8 cellular contexts compared by ENCODE assay signal in the genomic region with DNA sequence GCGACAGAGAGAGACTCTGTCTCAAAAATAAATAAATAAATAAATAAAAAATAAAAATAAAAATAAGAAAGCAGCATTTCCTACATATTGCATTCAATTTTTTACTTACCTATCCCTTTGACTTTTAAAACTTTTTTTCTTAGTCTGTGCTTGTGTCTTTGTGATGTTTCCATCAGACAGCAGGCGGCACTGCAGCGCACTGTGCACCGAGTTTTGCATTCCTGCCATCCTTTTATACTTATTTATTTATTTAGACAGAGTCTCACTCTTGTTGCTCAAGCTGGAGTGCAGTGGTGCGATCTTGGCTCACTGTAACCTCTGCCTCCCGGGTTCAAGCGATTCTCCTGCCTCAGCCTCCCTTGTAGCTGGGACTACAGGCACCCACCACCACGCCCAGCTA.
A peak's percentile ranks its signal among the peaks of the same experiment; 100 is the strongest.
DNase-seq lines count a peak whose midpoint lies in the region; ATAC-seq and TF ChIP-seq lines count a peak whose summit lies in the region.
"Not testable (repeated sequence)": the region's sequence is repeated elsewhere in the genome, so short reads cannot be mapped to it uniquely, and the experiment has no call there.

No MANE protein-coding gene starts in this region.

- H3K9ac ChIP-seq in SK-N-SH: not testable (repeated sequence)

- H3K36me3 Mint-ChIP-seq in chondrocyte (ENCODE audit: low read depth): not testable (repeated sequence)

- not testable (repeated sequence) for H2AFZ ChIP-seq in SK-N-SH (ENCODE audit: low read depth)

- not testable (repeated sequence) for H3K9me3 ChIP-seq in A673 (ENCODE audit: low read depth, low read length, poor library complexity, severe bottlenecking); SK-N-SH; right cardiac atrium (ENCODE audit: control insufficient read depth, low read length); prostate gland

- not testable (repeated sequence) for TF ChIP-seq POLR2A in prostate gland (IDR thresholded peaks at IDR 0.05)

- not testable (repeated sequence) for H3K36me3 ChIP-seq in A673 (ENCODE audit: insufficient read depth, low read length, poor library complexity, severe bottlenecking); SK-N-SH (replicated peaks in 1 of 2; ENCODE audit: control insufficient read depth in 1 of 2, insufficient read depth in 2 of 2, low read length in 1 of 2); prostate gland

- TF ChIP-seq EP300 in SK-N-SH (IDR thresholded peaks at IDR 0.05; ENCODE audit: borderline replicate concordance in 1 of 2, low read depth in 1 of 2, low read length in 1 of 2): not testable (repeated sequence)

- H3F3A ChIP-seq in SK-N-SH (replicated peaks; ENCODE audit: insufficient read depth): not testable (repeated sequence)

- H3K4me3 Mint-ChIP-seq in chondrocyte (ENCODE audit: unreplicated experiment): not testable (repeated sequence)

- BruUV-seq in A673 (replicated peaks; lab: Mats Ljungman, UMichigan): not testable (repeated sequence)

- in situ Hi-C loops in GM13977 (cut with MboI; ENCODE audit: low pct_unique_long_range_greater_than_20kb, low sequenced_read_pairs, unreplicated experiment): not testable (repeated sequence)

- not testable (repeated sequence) for H3K4me1 ChIP-seq in A673 (ENCODE audit: insufficient read depth, low read length, poor library complexity, severe bottlenecking); SK-N-SH (ENCODE audit: control insufficient read depth in 1 of 2, insufficient read depth in 2 of 2, low read depth in 1 of 2, low read length in 1 of 2); right cardiac atrium (ENCODE audit: control insufficient read depth, insufficient read depth, low read length); prostate gland (replicated peaks)

- CTCF ChIA-PET in A673 (lab: Charles Lee); SK-N-SH (lab: Yijun Ruan, JAX): not testable (repeated sequence)

- not testable (repeated sequence) for H3K4me3 ChIP-seq in A673 (ENCODE audit: low read depth, low read length, poor library complexity, severe bottlenecking); SK-N-SH (ENCODE audit: low read depth in 2 of 2, low read length in 1 of 2); right cardiac atrium (ENCODE audit: low read length); prostate gland

- not testable (repeated sequence) for H3K4me1 Mint-ChIP-seq in chondrocyte (ENCODE audit: low read depth)

- intact Hi-C loops in A673 (cut with micrococcal nuclease; ENCODE audit: unreplicated experiment); right cardiac atrium (cut with DNase I); prostate gland (cut with DNase I): not testable (repeated sequence)

- not testable (repeated sequence) for H3K79me2 ChIP-seq in SK-N-SH (ENCODE audit: insufficient read depth)

- H4K20me1 ChIP-seq in SK-N-SH (ENCODE audit: insufficient read depth): not testable (repeated sequence)

- H3K9me2 ChIP-seq in SK-N-SH: not testable (repeated sequence)

- POLR2A ChIA-PET in A673 (lab: Charles Lee; ENCODE audit: low non-redundant PET); SK-N-SH (lab: Yijun Ruan, JAX): not testable (repeated sequence)

- 38% methylated on average over 8 of the region's 8 CpGs for WGBS in SK-N-SH (ENCODE audit: low lambda C conversion rate)
- WGBS in right cardiac atrium: 79% methylated on average over 8 of the region's 8 CpGs
- 80% methylated on average over 8 of the region's 8 CpGs for WGBS in prostate gland

- H3K27me3 Mint-ChIP-seq in chondrocyte (ENCODE audit: low read depth): not testable (repeated sequence)

- TF ChIP-seq CTCF in A673 (conservative IDR thresholded peaks at IDR 0.05; ENCODE audit: low read depth, low read length) (peak; percentile 33), GM13977 (IDR thresholded peaks at IDR 0.05; ENCODE audit: extremely low read depth, insufficient read depth, missing control alignments) (peak; percentile 32), LNCAP (IDR thresholded peaks at IDR 0.05) (0 out of 2 replicates have a peak, but pooled peaks have one; percentile 16), SK-N-SH (IDR thresholded peaks at IDR 0.05) (peak; percentile 58), chondrocyte (IDR thresholded peaks at IDR 0.05) (peak; percentile 75)
- TF ChIP-seq CTCF in prostate gland (IDR thresholded peaks at IDR 0.05): not testable (repeated sequence)

- not testable (repeated sequence) for H3K27me3 ChIP-seq in A673 (replicated peaks; ENCODE audit: insufficient read depth, low read depth, low read length, poor library complexity); SK-N-SH (ENCODE audit: insufficient read depth); right cardiac atrium (ENCODE audit: control insufficient read depth, insufficient read depth); prostate gland (replicated peaks; ENCODE audit: insufficient read depth)

- not testable (repeated sequence) for DNase-seq in A673 (ENCODE audit: low spot score); GM13977 (ENCODE audit: low spot score); SK-N-SH; chondrocyte (ENCODE audit: low spot score)
- peak; percentile 15 for DNase-seq in activated T-cell treated with anti-CD3 and anti-CD28 coated beads for 1 hour (ENCODE audit: low read depth)
- DNase-seq in right cardiac atrium: peak; percentile 30 to 78 (median 68)
- DNase-seq in prostate gland (ENCODE audit: low spot score): peak; percentile 4

- H3K27ac ChIP-seq in A673 (ENCODE audit: low read depth, low read length, poor library complexity, severe bottlenecking); SK-N-SH (ENCODE audit: low read depth in 2 of 2, low read length in 1 of 2); right cardiac atrium (ENCODE audit: low read length); prostate gland: not testable (repeated sequence)

- not testable (repeated sequence) for H3K4me2 ChIP-seq in SK-N-SH

- TF ChIP-seq RAD21 in SK-N-SH (IDR thresholded peaks at IDR 0.05; ENCODE audit: low read length): peak; percentile 23; the same call in 1 of the 2 replicates

- ATAC-seq in right cardiac atrium: not testable (repeated sequence)

- H3K27ac Mint-ChIP-seq in chondrocyte (ENCODE audit: unreplicated experiment): not testable (repeated sequence)

- H3K9me3 Mint-ChIP-seq in chondrocyte (ENCODE audit: low read depth): not testable (repeated sequence)

TF ChIP-seq in SK-N-SH, 30 proteins besides CTCF, POLR2A, EP300 and RAD21:
- peak; percentile 26 for TF ChIP-seq SMC3 (IDR thresholded peaks at IDR 0.05; ENCODE audit: low read depth, low read length)
